In genomic region chr6:26568601-26569432, GRCh38 we compare ENCODE assay signal across 1 cellular context.
TF ChIP-seq lines count a peak whose summit lies in the region.

No MANE protein-coding gene starts in this region.

TF ChIP-seq in K562, 482 proteins besides CTCF, POLR2A, EP300 and RAD21 (continued from another document and continues in another):
- peak; percentile 91 for TF ChIP-seq ZBTB40 (IDR thresholded peaks at IDR 0.05)
- TF ChIP-seq ZBTB40 (CRISPR knock-in tag; IDR thresholded peaks at IDR 0.05) = no peak
- TF ChIP-seq ZNF407 (IDR thresholded peaks at IDR 0.05; ENCODE audit: low read depth) = peak; percentile 66
- TF ChIP-seq DLX4 (CRISPR knock-in tag; IDR thresholded peaks at IDR 0.05) = no peak
- no peak for TF ChIP-seq TCF15 (CRISPR knock-in tag; IDR thresholded peaks at IDR 0.05)
- TF ChIP-seq SREBF1 (IDR thresholded peaks at IDR 0.05; ENCODE audit: borderline replicate concordance, low read depth, low read length) = peak; percentile 72; the same call in 1 of the 2 replicates
- TF ChIP-seq TFAP4 (CRISPR knock-in tag; IDR thresholded peaks at IDR 0.05; ENCODE audit: borderline replicate concordance) = no peak
- no peak for TF ChIP-seq ZNF146 (CRISPR knock-in tag; IDR thresholded peaks at IDR 0.05; ENCODE audit: unreplicated experiment)
- no peak for TF ChIP-seq ZKSCAN3 (CRISPR knock-in tag; IDR thresholded peaks at IDR 0.05)
- no peak for TF ChIP-seq ETS2 (tag; IDR thresholded peaks at IDR 0.05; ENCODE audit: borderline replicate concordance, poor library complexity, severe bottlenecking)
- TF ChIP-seq ZNF318 (IDR thresholded peaks at IDR 0.05; ENCODE audit: borderline replicate concordance in 1 of 2, low read depth in 1 of 2) = no peak
- TF ChIP-seq KDM2B (CRISPR knock-in tag; IDR thresholded peaks at IDR 0.05) = peak; percentile 28; the same call in 1 of the 2 replicates
- TF ChIP-seq POU5F1 (IDR thresholded peaks at IDR 0.05; ENCODE audit: borderline replicate concordance, low read depth, low read length, partially characterized antibody) = no peak
- no peak for TF ChIP-seq CLOCK (CRISPR knock-in tag; IDR thresholded peaks at IDR 0.05; ENCODE audit: borderline replicate concordance)
